Comparison of ENCODE assay signal across 16 cellular contexts in genomic region chr14:103897075-103897947, GRCh38. TPM values are rescaled to one million over a fixed set of nuclear protein-coding genes. Genes with fewer than 3 reads are reported as not detected.
DNase-seq lines count a peak whose midpoint lies in the region; ATAC-seq and TF ChIP-seq lines count a peak whose summit lies in the region.
"Had no signal": no experiment of that assay in that cellular context is flagged by ENCODE, and none has a peak within 500 bp of the region (broad histone marks: within the 10 kb centered on the region; RNA-seq: fewer than 3 reads in every experiment).

No MANE protein-coding gene starts in this region.

- DNase-seq in ACHN (peak; percentile 17), NCI-H1092 (lab: John Stamatoyannopoulos, UW) (peak; percentile 8), heart right ventricle (no peak), NOMO-1 treated with dmso at 0.1 percent for 144 hours (lab: John Stamatoyannopoulos, UW; ENCODE audit: unreplicated experiment) (no peak), mesenteric fat pad (ENCODE audit: low spot score) (no peak)
- DNase-seq in stimulated activated CD8-positive, alpha-beta memory T cell treated with anti-CD3 and anti-CD28 coated beads, Interleukin-4, amount 100 ng/mL, for 48 hours, result no peak
- DNase-seq: activated naive CD4-positive, alpha-beta T cell treated with anti-CD3 and anti-CD28 coated beads, Interleukin-2, amount 10 ng/mL, durations not matched to agents 7 days and 5 days; activated T-cell treated with anti-CD3 and anti-CD28 coated beads for 4 hours; CD8-positive, alpha-beta memory T cell; gastrocnemius medialis; NCI-H774; stimulated activated CD4-positive, alpha-beta T cell treated with anti-CD3 and anti-CD28 coated beads, Interleukin-2, amount 100 ng/mL, for 48 hours had no signal

- WGBS in heart right ventricle, 2 donors, result 77% methylated on average over 27 of the region's 27 CpGs

- H3K9me3 ChIP-seq in heart right ventricle, result no peaks in the 10 kb centered on the region
- no peaks in the 10 kb centered on the region for H3K9me3 ChIP-seq in mucosa of rectum (ENCODE audit: control insufficient read depth in 2 of 2, low read length in 2 of 2)
- H3K9me3 ChIP-seq: gastrocnemius medialis had no signal

- H3K36me3 ChIP-seq in heart right ventricle (no peaks in the 10 kb centered on the region), mucosa of rectum (ENCODE audit: control insufficient read depth in 2 of 2, insufficient read depth in 2 of 2, low read length in 2 of 2) (no peaks in the 10 kb centered on the region)
- H3K36me3 ChIP-seq: gastrocnemius medialis had no signal

- no peak overlapping the region for H3K4me3 ChIP-seq in heart right ventricle
- peak overlapping the region in 1 of 2 donors; percentile 46 for H3K4me3 ChIP-seq in mucosa of rectum (ENCODE audit: low read length in 2 of 2)
- H3K4me3 ChIP-seq: gastrocnemius medialis had no signal

- peak in 6 of 8 donors; percentile 6 to 71 (median 52) for ATAC-seq in heart right ventricle
- no peak for ATAC-seq in GM19452 (IDR thresholded peaks at IDR 0.05; ENCODE audit: unreplicated experiment)
- ATAC-seq: gastrocnemius medialis had no signal

- intact Hi-C loops in heart right ventricle (cut with DNase I), result no loop called here

- in situ Hi-C loops in ACHN (cut with HindIII; ENCODE audit: low pct_ligation_motif_present, low pct_unique_long_range_greater_than_20kb, low sequenced_read_pairs), result no loop called here

- no peaks in the 10 kb centered on the region for H3K27me3 ChIP-seq in heart right ventricle
- H3K27me3 ChIP-seq in mucosa of rectum (ENCODE audit: control insufficient read depth in 2 of 2, insufficient read depth in 2 of 2, low read length in 2 of 2), result no peaks in the 10 kb centered on the region
- H3K27me3 ChIP-seq: gastrocnemius medialis had no signal

- H3K9ac ChIP-seq in mucosa of rectum (ENCODE audit: low read depth in 1 of 2, low read length in 2 of 2), result peak overlapping the region in 1 of 2 donors; percentile 55

- H3K4me1 ChIP-seq in heart right ventricle (peaks cover 0 to 25% (median 9%) of the 10 kb centered on the region in 9 donors), mucosa of rectum (ENCODE audit: control insufficient read depth in 2 of 2, insufficient read depth in 2 of 2, low read length in 2 of 2) (peaks cover 38 to 54% of the 10 kb centered on the region in 2 donors)

- no peak overlapping the region for H3K27ac ChIP-seq in heart right ventricle
- peak overlapping the region; percentile 84 to 93 for H3K27ac ChIP-seq in mucosa of rectum (ENCODE audit: low read depth in 2 of 2, low read length in 2 of 2)
- H3K27ac ChIP-seq: gastrocnemius medialis had no signal

- no peak for TF ChIP-seq CTCF in heart right ventricle (IDR thresholded peaks at IDR 0.05)

RNA-seq across cellular contexts. Expression of gene TDRD9, which starts 30.9 kb away (rescaled TPM):
- total RNA-seq in heart right ventricle (1 to 10 TPM in 7 of 10 donors, under 1 TPM in 3; 0.55 to 7.4 (median 2.1) TPM), mesenteric fat pad (5.4 TPM)
- polyA plus RNA-seq in heart right ventricle, result 1 to 10 TPM; 2.2 to 8.4 TPM

RNA-seq across cellular contexts. Expression of gene RD3L, which starts 45.0 kb away (rescaled TPM):
- total RNA-seq in heart right ventricle (10 to 100 TPM; 17.8 to 42.1 (median 25.3) TPM), mesenteric fat pad (not detected)
- polyA plus RNA-seq in heart right ventricle, result 10 to 100 TPM in 1 of 2 donors, 1 to 10 TPM in 1; 2.9 to 26.6 TPM
- total RNA-seq: CD8-positive, alpha-beta memory T cell; endothelial cell of umbilical vein; gastrocnemius medialis had no signal
- polyA plus RNA-seq: CD8-positive, alpha-beta memory T cell; endothelial cell of umbilical vein; IgD-negative memory B cell had no signal

RNA-seq across cellular contexts. Expression of gene PPP1R13B, which starts 49.9 kb away (rescaled TPM):
- total RNA-seq in heart right ventricle (100 to 1,000 TPM in 2 of 10 donors, 10 to 100 TPM in 8; 64.8 to 124 (median 77.0) TPM), mesenteric fat pad (26.2 TPM)
- polyA plus RNA-seq in heart right ventricle, result 10 to 100 TPM; 21.6 to 70.2 TPM

Comparison
In these comparisons a context has a peak if more than half of its experiments do, and no peak if none do; other contexts are left out.
1. DNase-seq: peak in ACHN (single experiment) and NCI-H1092 (single experiment); none in heart right ventricle (0 of 2), NOMO-1 treated with dmso at 0.1 percent for 144 hours (single experiment), mesenteric fat pad (single experiment) and stimulated activated CD8-positive, alpha-beta memory T cell treated with anti-CD3 and anti-CD28 coated beads, Interleukin-4, amount 100 ng/mL, for 48 hours (single experiment).
2. H3K27ac ChIP-seq: peak in mucosa of rectum (2 of 2); none in heart right ventricle (0 of 10).
3. RNA of gene RD3L, which starts 45.0 kb away (total RNA-seq): 17.8 to 42.1 TPM in heart right ventricle; not detected in mesenteric fat pad (single experiment); every median in the first group is over 10 times any median in the second.